In genomic region chr14:89015016-89015415, GRCh38 we compare ENCODE assay signal across 17 cellular contexts.
A peak's percentile ranks its signal among the peaks of the same experiment; 100 is the strongest.
DNase-seq lines count a peak whose midpoint lies in the region; ATAC-seq and TF ChIP-seq lines count a peak whose summit lies in the region.
"Had no signal": no experiment of that assay in that cellular context is flagged by ENCODE, and none has a peak within 500 bp of the region (broad histone marks: within the 10 kb centered on the region; RNA-seq: fewer than 3 reads in every experiment).

No MANE protein-coding gene starts in this region.

- no peaks in the 10 kb centered on the region for H3K27me3 ChIP-seq in SK-N-SH (ENCODE audit: insufficient read depth)
- H3K27me3 ChIP-seq: neutrophil, right atrium auricular region, stomach had no signal

- TF ChIP-seq CTCF in SK-N-SH (IDR thresholded peaks at IDR 0.05) (peak; percentile 29), HFF-Myc (IDR thresholded peaks at IDR 0.05; ENCODE audit: low read depth, low read length, missing control alignments) (peak; percentile 44), choroid plexus epithelial cell (conservative IDR thresholded peaks at IDR 0.05; ENCODE audit: low read depth, low read length) (peak; percentile 49), retinal pigment epithelial cell (conservative IDR thresholded peaks at IDR 0.05; ENCODE audit: low read depth, low read length) (peak; percentile 26)

- no peaks in the 10 kb centered on the region for H3K9me3 ChIP-seq in SK-N-SH
- H3K9me3 ChIP-seq: HAP-1, neutrophil, right atrium auricular region, stomach had no signal

- H3K36me3 ChIP-seq in SK-N-SH (replicated peaks in 1 of 2; ENCODE audit: control insufficient read depth in 1 of 2, insufficient read depth in 2 of 2, low read length in 1 of 2) = no peaks in the 10 kb centered on the region
- H3K36me3 ChIP-seq: HAP-1, neutrophil, right atrium auricular region, stomach had no signal

- no peaks in the 10 kb centered on the region for H3F3A ChIP-seq in SK-N-SH (replicated peaks; ENCODE audit: insufficient read depth)

- WGBS in SK-N-SH (ENCODE audit: low lambda C conversion rate) = 68% methylated on average over 1 of the region's 1 CpG

- H3K79me2 ChIP-seq in SK-N-SH (ENCODE audit: insufficient read depth) = no peaks in the 10 kb centered on the region

- no peaks in the 10 kb centered on the region for H3K9me2 ChIP-seq in SK-N-SH

- DNase-seq in SK-N-SH = no peak
- no peak for DNase-seq in HFF-Myc (ENCODE audit: extremely low read depth, low read depth)
- DNase-seq in choroid plexus epithelial cell (ENCODE audit: low read depth) = peak; percentile 28
- DNase-seq in retinal pigment epithelial cell (ENCODE audit: low read depth) = no peak
- DNase-seq in naive thymus-derived CD8-positive, alpha-beta T cell = no peak
- DNase-seq in activated CD4-positive, alpha-beta T cell treated with anti-CD3 and anti-CD28 coated beads, Interleukin-2, amount 10 ng/mL, durations not matched to agents 24 days and 14 days = no peak
- DNase-seq: activated effector memory CD4-positive, alpha-beta T cell treated with Interleukin-2 at 50 U/mL for 16 hours; amniotic stem cell; cortex of kidney; erythroblast; hippocampal formation; stomach had no signal

- H3K27ac Mint-ChIP-seq in naive thymus-derived CD8-positive, alpha-beta T cell = no peak overlapping the region
- no peak overlapping the region for H3K27ac Mint-ChIP-seq in activated CD4-positive, alpha-beta T cell treated with anti-CD3 and anti-CD28 coated beads, Interleukin-2, amount 10 ng/mL, durations not matched to agents 24 days and 14 days

- no peaks in the 10 kb centered on the region for H4K20me1 ChIP-seq in SK-N-SH (ENCODE audit: insufficient read depth)

- POLR2A ChIA-PET in SK-N-SH (lab: Yijun Ruan, JAX) = no interaction called here
- POLR2A ChIA-PET in naive thymus-derived CD8-positive, alpha-beta T cell (lab: Charles Lee) = no interaction called here

- H2AFZ ChIP-seq in SK-N-SH (ENCODE audit: low read depth) = no peak overlapping the region

- ATAC-seq in SK-N-SH treated with all-trans-retinoic acid at 6 μM for 48 hours = no peak
- ATAC-seq in naive thymus-derived CD8-positive, alpha-beta T cell = no peak
- ATAC-seq in HG03175 (IDR thresholded peaks at IDR 0.05; ENCODE audit: unreplicated experiment) = no peak

- intact Hi-C loops in activated CD4-positive, alpha-beta T cell treated with anti-CD3 and anti-CD28 coated beads, Interleukin-2, amount 10 ng/mL, durations not matched to agents 24 days and 14 days (cut with micrococcal nuclease) = no loop called here

- CTCF ChIA-PET in SK-N-SH (lab: Yijun Ruan, JAX) = interaction anchor here (1.5 kb wide), 1 partner anchor 191 kb away, joined by 3 read pairs; the partner anchor contains the start of gene TTC8

- H3K4me1 ChIP-seq in SK-N-SH (ENCODE audit: control insufficient read depth in 1 of 2, insufficient read depth in 2 of 2, low read depth in 1 of 2, low read length in 1 of 2) = no peaks in the 10 kb centered on the region; a peak in 1 of 4 replicates
- H3K4me1 ChIP-seq: HAP-1, right atrium auricular region had no signal

- H3K9ac ChIP-seq in SK-N-SH = no peak overlapping the region

- H3K4me2 ChIP-seq in SK-N-SH = no peak overlapping the region

- no peak overlapping the region for H3K27ac ChIP-seq in SK-N-SH (ENCODE audit: low read depth in 2 of 2, low read length in 1 of 2)
- H3K27ac ChIP-seq: neutrophil, right atrium auricular region, stomach had no signal

- TF ChIP-seq RAD21 in SK-N-SH (IDR thresholded peaks at IDR 0.05; ENCODE audit: low read length) = no peak; the same call in 1 of the 2 replicates

- H3K4me3 ChIP-seq in SK-N-SH (ENCODE audit: low read depth in 2 of 2, low read length in 1 of 2) (no peak overlapping the region), HFF-Myc (replicated peaks; ENCODE audit: low read depth, low read length) (no peak overlapping the region), choroid plexus epithelial cell (ENCODE audit: low read depth, low read length) (no peak overlapping the region), retinal pigment epithelial cell (ENCODE audit: low read length) (no peak overlapping the region)
- H3K4me3 ChIP-seq: HAP-1, right atrium auricular region, stomach had no signal

- H3K27me3 Mint-ChIP-seq in naive thymus-derived CD8-positive, alpha-beta T cell = peaks cover 4 to 20% (median 16%) of the 10 kb centered on the region in 5 donors
- peaks cover 11% of the 10 kb centered on the region for H3K27me3 Mint-ChIP-seq in activated CD4-positive, alpha-beta T cell treated with anti-CD3 and anti-CD28 coated beads, Interleukin-2, amount 10 ng/mL, durations not matched to agents 24 days and 14 days

- H3K36me3 Mint-ChIP-seq in naive thymus-derived CD8-positive, alpha-beta T cell = no peaks in the 10 kb centered on the region
- H3K36me3 Mint-ChIP-seq in activated CD4-positive, alpha-beta T cell treated with anti-CD3 and anti-CD28 coated beads, Interleukin-2, amount 10 ng/mL, durations not matched to agents 24 days and 14 days (ENCODE audit: low read depth) = no peaks in the 10 kb centered on the region

- no peak overlapping the region for H3K4me3 Mint-ChIP-seq in naive thymus-derived CD8-positive, alpha-beta T cell
- no peak overlapping the region for H3K4me3 Mint-ChIP-seq in activated CD4-positive, alpha-beta T cell treated with anti-CD3 and anti-CD28 coated beads, Interleukin-2, amount 10 ng/mL, durations not matched to agents 24 days and 14 days

- H3K9me3 Mint-ChIP-seq in naive thymus-derived CD8-positive, alpha-beta T cell = no peaks in the 10 kb centered on the region
- H3K9me3 Mint-ChIP-seq in activated CD4-positive, alpha-beta T cell treated with anti-CD3 and anti-CD28 coated beads, Interleukin-2, amount 10 ng/mL, durations not matched to agents 24 days and 14 days = no peaks in the 10 kb centered on the region

- H3K4me1 Mint-ChIP-seq in naive thymus-derived CD8-positive, alpha-beta T cell = peaks cover 0 to 5% (median 0%) of the 10 kb centered on the region in 4 donors
- no peaks in the 10 kb centered on the region for H3K4me1 Mint-ChIP-seq in activated CD4-positive, alpha-beta T cell treated with anti-CD3 and anti-CD28 coated beads, Interleukin-2, amount 10 ng/mL, durations not matched to agents 24 days and 14 days

- no peak for TF ChIP-seq EP300 in SK-N-SH (IDR thresholded peaks at IDR 0.05; ENCODE audit: borderline replicate concordance in 1 of 2, low read depth in 1 of 2, low read length in 1 of 2)

TF ChIP-seq in SK-N-SH, 30 proteins besides CTCF, POLR2A, EP300 and RAD21 (continues in another document):
- TF ChIP-seq ZBTB33 (IDR thresholded peaks at IDR 0.05; ENCODE audit: borderline replicate concordance, low read depth) = no peak
- no peak for TF ChIP-seq MEF2A (IDR thresholded peaks at IDR 0.05; ENCODE audit: borderline replicate concordance, low read depth)
- no peak for TF ChIP-seq GABPA (IDR thresholded peaks at IDR 0.05; ENCODE audit: low read depth)
- no peak for TF ChIP-seq MXI1 (IDR thresholded peaks at IDR 0.05; ENCODE audit: low read depth, low read length)
- TF ChIP-seq NRF1 (IDR thresholded peaks at IDR 0.05; ENCODE audit: low read depth, low read length) = no peak

TF ChIP-seq in SK-N-SH treated with all-trans-retinoic acid at 6 μM for 48 hours, 23 proteins besides CTCF, POLR2A, EP300 and RAD21 (continues in another document):
- TF ChIP-seq ESRRG (CRISPR knock-in tag; IDR thresholded peaks at IDR 0.05) (no peak), SNAI2 (CRISPR knock-in tag; IDR thresholded peaks at IDR 0.05) (no peak), ZNF8 (CRISPR knock-in tag; IDR thresholded peaks at IDR 0.05) (no peak), ARNTL (CRISPR knock-in tag; IDR thresholded peaks at IDR 0.05; ENCODE audit: borderline replicate concordance, low read depth) (no peak), CREB5 (CRISPR knock-in tag; IDR thresholded peaks at IDR 0.05; ENCODE audit: low read depth) (no peak), CSRNP3 (CRISPR knock-in tag; IDR thresholded peaks at IDR 0.05) (no peak), ZFP3 (CRISPR knock-in tag; IDR thresholded peaks at IDR 0.05) (no peak), ZFP30 (CRISPR knock-in tag; IDR thresholded peaks at IDR 0.05) (no peak), PPARA (CRISPR knock-in tag; IDR thresholded peaks at IDR 0.05; ENCODE audit: borderline replicate concordance) (no peak), RARB (CRISPR knock-in tag; IDR thresholded peaks at IDR 0.05) (no peak), ZNF565 (CRISPR knock-in tag; conservative IDR thresholded peaks at IDR 0.05; ENCODE audit: low read depth) (no peak)
